8 cellular contexts compared by ENCODE assay signal in genomic region chr1:31296486-31297272, GRCh38. TPM values are rescaled to one million over a fixed set of nuclear protein-coding genes. Genes with fewer than 3 reads are reported as not detected.
DNase-seq lines count a peak whose midpoint lies in the region; ATAC-seq and TF ChIP-seq lines count a peak whose summit lies in the region.

Gene SNRNP40, minus strand, starts transcription at chr1:31296788. Its CDS starts 37 bp downstream, at chr1:31296751.
Gene ZCCHC17, plus strand, starts transcription at chr1:31297032. Its CDS starts 13,067 bp downstream, at chr1:31310099.

- CTCF ChIA-PET in activated CD4-positive, alpha-beta memory T cell treated with anti-CD3 and anti-CD28 coated beads for 36 hours (lab: Charles Lee), result interaction anchor here (0.5 to 1.8 kb wide), 8 partner anchors 9 to 347 kb away, joined by 3 to 9 read pairs (median 4); no protein-coding TSS in a partner anchor

- H3K4me1 Mint-ChIP-seq in CD4-positive, CD25-positive, alpha-beta regulatory T cell, result peaks cover 19 to 41% (median 26%) of the 10 kb centered on the region in 4 donors
- H3K4me1 Mint-ChIP-seq in activated CD4-positive, alpha-beta memory T cell treated with anti-CD3 and anti-CD28 coated beads for 36 hours (ENCODE audit: low read depth), result peaks cover 32% of the 10 kb centered on the region

- peaks cover 18% of the 10 kb centered on the region for H3K36me3 ChIP-seq in CD4-positive, CD25-positive, alpha-beta regulatory T cell (ENCODE audit: control insufficient read depth, insufficient read depth, low read length)

- WGBS in lower leg skin, 2 donors, result 0% methylated on average over 46 to 51 of the region's 53 CpGs

- POLR2A ChIA-PET in activated CD4-positive, alpha-beta memory T cell treated with anti-CD3 and anti-CD28 coated beads for 36 hours (lab: Charles Lee), result interaction anchor here (0.9 to 1.7 kb wide), 8 partner anchors 10 to 1959 kb away, joined by 3 to 5 read pairs (median 4); partner anchors contain the start of gene PEF1

- DNase-seq in CD4-positive, CD25-positive, alpha-beta regulatory T cell, result peak; percentile 95 to 99 (median 98)
- DNase-seq in NCI-H82 (lab: John Stamatoyannopoulos, UW), result peak; percentile 100
- DNase-seq in activated CD4-positive, alpha-beta memory T cell treated with anti-CD3 and anti-CD28 coated beads for 36 hours, result peak; percentile 95
- peak; percentile 97 for DNase-seq in ecto neural progenitor cell (ENCODE audit: low spot score)
- DNase-seq in lower leg skin (ENCODE audit: low spot score in 2 of 2), result peak; percentile 99
- DNase-seq in stimulated activated CD4-positive, alpha-beta T cell treated with anti-CD3 and anti-CD28 coated beads, TNF-alpha, amount 100 ng/mL, for 1 hour (ENCODE audit: low read depth in 3 of 3, low spot score in 1 of 3), result peak; percentile 73 to 84 (median 83)

- peak; percentile 96 to 97 for ATAC-seq in CD4-positive, CD25-positive, alpha-beta regulatory T cell (ENCODE audit: low read depth in 2 of 2)
- ATAC-seq in GM19397 (IDR thresholded peaks at IDR 0.05; ENCODE audit: unreplicated experiment), result peak; percentile 93
- ATAC-seq in HG03571 (IDR thresholded peaks at IDR 0.05; ENCODE audit: unreplicated experiment), result peak; percentile 97

- H3K4me3 Mint-ChIP-seq in CD4-positive, CD25-positive, alpha-beta regulatory T cell, result no peak within 1 kb of the TSS
- no peak within 1 kb of the TSS for H3K4me3 Mint-ChIP-seq in activated CD4-positive, alpha-beta memory T cell treated with anti-CD3 and anti-CD28 coated beads for 36 hours

- H3K9me3 ChIP-seq in CD4-positive, CD25-positive, alpha-beta regulatory T cell (ENCODE audit: control insufficient read depth in 2 of 2, low read length in 2 of 2), result no peaks in the 10 kb centered on the region

- TF ChIP-seq POLR2A in lower leg skin (IDR thresholded peaks at IDR 0.05), result no peak

- peak within 1 kb of the TSS; percentile 80 for H3K27ac ChIP-seq in CD4-positive, CD25-positive, alpha-beta regulatory T cell (ENCODE audit: insufficient read depth, low read length, poor library complexity, severe bottlenecking)

- intact Hi-C loops in activated CD4-positive, alpha-beta memory T cell treated with anti-CD3 and anti-CD28 coated beads for 36 hours (cut with micrococcal nuclease), result loop anchor here (2.0 to 10.0 kb wide), 6 partner anchors 139 to 718 kb away; partner anchors contain the start of genes KHDRBS1 and PUM1
- intact Hi-C loops in lower leg skin (cut with DNase I; ENCODE audit: low total_unique reads), result no loop called here

- H3K27ac Mint-ChIP-seq in CD4-positive, CD25-positive, alpha-beta regulatory T cell, result no peak within 1 kb of the TSS
- no peak within 1 kb of the TSS for H3K27ac Mint-ChIP-seq in activated CD4-positive, alpha-beta memory T cell treated with anti-CD3 and anti-CD28 coated beads for 36 hours

- H3K4me3 ChIP-seq in CD4-positive, CD25-positive, alpha-beta regulatory T cell (ENCODE audit: low read depth, low read length), result peak within 1 kb of the TSS; percentile 97
- peak within 1 kb of the TSS; percentile 97 for H3K4me3 ChIP-seq in lower leg skin (ENCODE audit: low read depth, poor library complexity, severe bottlenecking)

- no peaks in the 10 kb centered on the region for H3K27me3 ChIP-seq in CD4-positive, CD25-positive, alpha-beta regulatory T cell (ENCODE audit: control insufficient read depth, insufficient read depth, low read length)

- no peaks in the 10 kb centered on the region for H3K27me3 Mint-ChIP-seq in CD4-positive, CD25-positive, alpha-beta regulatory T cell
- no peaks in the 10 kb centered on the region for H3K27me3 Mint-ChIP-seq in activated CD4-positive, alpha-beta memory T cell treated with anti-CD3 and anti-CD28 coated beads for 36 hours

- H3K4me1 ChIP-seq in CD4-positive, CD25-positive, alpha-beta regulatory T cell (ENCODE audit: control insufficient read depth, insufficient read depth, low read length, poor library complexity, severe bottlenecking), result peaks cover 28% of the 10 kb centered on the region

- no peaks in the 10 kb centered on the region for H3K9me3 Mint-ChIP-seq in CD4-positive, CD25-positive, alpha-beta regulatory T cell
- no peaks in the 10 kb centered on the region for H3K9me3 Mint-ChIP-seq in activated CD4-positive, alpha-beta memory T cell treated with anti-CD3 and anti-CD28 coated beads for 36 hours

- peaks cover 18% of the 10 kb centered on the region for H3K36me3 Mint-ChIP-seq in CD4-positive, CD25-positive, alpha-beta regulatory T cell
- peaks cover 18% of the 10 kb centered on the region for H3K36me3 Mint-ChIP-seq in activated CD4-positive, alpha-beta memory T cell treated with anti-CD3 and anti-CD28 coated beads for 36 hours

- TF ChIP-seq CTCF in lower leg skin (IDR thresholded peaks at IDR 0.05), result no peak

RNA-seq across cellular contexts. Expression of gene SNRNP40, which starts in this region (rescaled TPM):
- 48.3 TPM for total RNA-seq in CD4-positive, CD25-positive, alpha-beta regulatory T cell
- polyA plus RNA-seq in CD4-positive, CD25-positive, alpha-beta regulatory T cell, result 100 to 1,000 TPM; 102 to 128 (median 109) TPM
- total RNA-seq in activated CD4-positive, alpha-beta memory T cell treated with anti-CD3 and anti-CD28 coated beads for 36 hours, result 10 to 100 TPM; 83.7 to 96.4 TPM
- 10 to 100 TPM; 24.4 to 57.7 (median 37.0) TPM for total RNA-seq in lower leg skin

RNA-seq across cellular contexts. Expression of gene ZCCHC17, which starts in this region (rescaled TPM):
- total RNA-seq in CD4-positive, CD25-positive, alpha-beta regulatory T cell, result 14.3 TPM
- polyA plus RNA-seq in CD4-positive, CD25-positive, alpha-beta regulatory T cell, result 10 to 100 TPM; 43.5 to 58.6 (median 48.4) TPM
- 10 to 100 TPM; 24.4 to 29.6 TPM for total RNA-seq in activated CD4-positive, alpha-beta memory T cell treated with anti-CD3 and anti-CD28 coated beads for 36 hours
- 10 to 100 TPM; 14.9 to 23.2 (median 17.6) TPM for total RNA-seq in lower leg skin

Comparison
In these comparisons a context has a peak if more than half of its experiments do, and no peak if none do; other contexts are left out.
1. Peak in every context shown above with its lines: DNase-seq, ATAC-seq, H3K4me3 ChIP-seq and H3K27ac ChIP-seq.